In the genomic region with DNA sequence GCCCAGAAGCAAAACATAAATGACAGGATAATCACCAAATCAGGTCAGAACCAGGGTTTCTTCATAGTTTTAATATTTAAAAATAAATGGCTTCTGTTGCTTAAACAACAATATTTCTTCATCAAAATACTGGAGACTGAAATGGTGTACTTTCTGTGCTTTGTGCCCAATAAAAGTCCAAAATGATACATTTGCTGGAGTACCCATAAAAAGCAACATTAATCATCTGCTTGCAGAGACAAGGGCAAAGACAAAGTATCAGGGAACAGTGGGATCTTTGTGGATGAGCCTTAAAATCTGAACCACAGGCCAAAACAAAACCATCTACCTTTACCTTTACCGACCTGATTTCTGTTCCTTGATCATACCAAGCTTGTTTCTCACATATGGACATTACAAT, we compare ENCODE assay signal across 24 cellular contexts.
"Had no signal": no experiment of that assay in that cellular context is flagged by ENCODE, and none has a peak within 500 bp of the region (broad histone marks: within the 10 kb centered on the region; RNA-seq: fewer than 3 reads in every experiment).

No MANE protein-coding gene starts in this region.

- H3K36me3 ChIP-seq: SJSA1 had no signal

- FAIRE-seq: HTR-8/SVneo, K562, RCC 7860 had no signal

- H3K4me3 Mint-ChIP-seq: IgD-negative memory B cell had no signal

- H3K4me1 ChIP-seq: SJSA1 had no signal

- H3K27me3 ChIP-seq: SJSA1 had no signal

- H3K4me1 Mint-ChIP-seq: IgD-negative memory B cell had no signal

- H3K9me3 ChIP-seq: SJSA1 had no signal

- H3K36me3 Mint-ChIP-seq: IgD-negative memory B cell had no signal

- H3K27ac Mint-ChIP-seq: IgD-negative memory B cell had no signal

- ATAC-seq: K562 had no signal

- H3K27ac ChIP-seq: HL-60, KMS-11, SJSA1, SK-N-MC had no signal

- DNase-seq: Kasumi-1, MV-4-11, NCI-H1048, NCI-H1105, NCI-H1436 treated with DMSO at 0.1 percent for 48 hours, NCI-H1694, NCI-H187 treated with DMSO at 0.1 percent for 48 hours, NCI-H2029 treated with DMSO at 0.1 percent for 48 hours, NCI-H2171 treated with DMSO at 0.1 percent for 48 hours, NCI-H2227 treated with DMSO at 0.1 percent for 48 hours, NCI-H524, NCI-H526 treated with DMSO at 0.1 percent for 48 hours, NCI-H774, Right ventricle myocardium superior, RPMI8226, SIG-M5 had no signal

- H3K4me3 ChIP-seq: K562, SJSA1, SK-N-MC had no signal

- H3K27me3 Mint-ChIP-seq: IgD-negative memory B cell had no signal
